In genomic region chr6:113258771-113259170, GRCh38 we compare ENCODE assay signal across 1 cellular context.
TF ChIP-seq lines count a peak whose summit lies in the region.

No MANE protein-coding gene starts in this region.

TF ChIP-seq in IMR-90, 13 proteins besides CTCF, POLR2A, EP300 and RAD21 (continued from another document):
- TF ChIP-seq MAZ (IDR thresholded peaks at IDR 0.05; ENCODE audit: borderline replicate concordance, low read depth, low read length) (no peak), RCOR1 (IDR thresholded peaks at IDR 0.05; ENCODE audit: insufficient replicate concordance, low read length) (no peak), CHD1 (IDR thresholded peaks at IDR 0.05; ENCODE audit: low read depth, low read length) (no peak), ELK1 (IDR thresholded peaks at IDR 0.05; ENCODE audit: borderline replicate concordance, low read depth, low read length) (no peak), FOS (IDR thresholded peaks at IDR 0.05; ENCODE audit: low read depth, low read length) (no peak)
